In genomic region chr14:37262649-37263048, GRCh38 we compare ENCODE assay signal across 1 cellular context.
TF ChIP-seq lines count a peak whose summit lies in the region.

No MANE protein-coding gene starts in this region.

TF ChIP-seq in HepG2, 621 proteins besides CTCF, POLR2A, EP300 and RAD21 (continued from another document):
- TF ChIP-seq PLRG1 (conservative IDR thresholded peaks at IDR 0.05) (no peak), BRCA1 (CRISPR knock-in tag; IDR thresholded peaks at IDR 0.05) (no peak), ZBED4 (CRISPR knock-in tag; IDR thresholded peaks at IDR 0.05; ENCODE audit: borderline replicate concordance) (no peak), MAFF (IDR thresholded peaks at IDR 0.05; ENCODE audit: low read depth, low read length) (no peak), ZBTB38 (CRISPR knock-in tag; IDR thresholded peaks at IDR 0.05) (no peak), AHR (CRISPR knock-in tag; IDR thresholded peaks at IDR 0.05) (no peak)
TF ChIP-seq in HepG2: peak in this region for 9.
